ENCODE assay signal across 1 cellular context in genomic region chr3:171516765-171517164, GRCh38.
TF ChIP-seq lines count a peak whose summit lies in the region.

No MANE protein-coding gene starts in this region.

TF ChIP-seq in K562, 482 proteins besides CTCF, POLR2A, EP300 and RAD21 (continued from another document):
- peak; percentile 43; the same call in 1 of the 2 replicates for TF ChIP-seq ATF3 (IDR thresholded peaks at IDR 0.05)
- TF ChIP-seq ATF3 (CRISPR knock-in tag; conservative IDR thresholded peaks at IDR 0.05) = no peak
- no peak for TF ChIP-seq THRB (CRISPR knock-in tag; conservative IDR thresholded peaks at IDR 0.05)
- no peak for TF ChIP-seq XRCC5 (IDR thresholded peaks at IDR 0.05; ENCODE audit: low read depth, low read length)
- TF ChIP-seq NFE2 (IDR thresholded peaks at IDR 0.05; ENCODE audit: low read depth) = peak; percentile 61
- TF ChIP-seq BHLHE40 (IDR thresholded peaks at IDR 0.05; ENCODE audit: low read length) = peak; percentile 63; the same call in 1 of the 2 replicates
TF ChIP-seq in K562: peak in this region for 15.
